In genomic region chr2:54589038-54589339, GRCh38 we compare ENCODE assay signal across 1 cellular context.
TF ChIP-seq lines count a peak whose summit lies in the region.

No MANE protein-coding gene starts in this region.

TF ChIP-seq in WTC11, 78 proteins besides CTCF, POLR2A, EP300 and RAD21 (continued from another document):
- TF ChIP-seq AFF4 (CRISPR knock-in tag; IDR thresholded peaks at IDR 0.05; ENCODE audit: borderline replicate concordance), result no peak
- TF ChIP-seq NFE2L1 (CRISPR knock-in tag; IDR thresholded peaks at IDR 0.05), result no peak
- TF ChIP-seq ARID4B (CRISPR knock-in tag; IDR thresholded peaks at IDR 0.05; ENCODE audit: borderline replicate concordance), result no peak
- TF ChIP-seq TCF7 (CRISPR knock-in tag; IDR thresholded peaks at IDR 0.05; ENCODE audit: low read depth), result no peak
- TF ChIP-seq MYBL2 (CRISPR knock-in tag; IDR thresholded peaks at IDR 0.05), result no peak
